ENCODE assay signal across 9 cellular contexts in the genomic region with DNA sequence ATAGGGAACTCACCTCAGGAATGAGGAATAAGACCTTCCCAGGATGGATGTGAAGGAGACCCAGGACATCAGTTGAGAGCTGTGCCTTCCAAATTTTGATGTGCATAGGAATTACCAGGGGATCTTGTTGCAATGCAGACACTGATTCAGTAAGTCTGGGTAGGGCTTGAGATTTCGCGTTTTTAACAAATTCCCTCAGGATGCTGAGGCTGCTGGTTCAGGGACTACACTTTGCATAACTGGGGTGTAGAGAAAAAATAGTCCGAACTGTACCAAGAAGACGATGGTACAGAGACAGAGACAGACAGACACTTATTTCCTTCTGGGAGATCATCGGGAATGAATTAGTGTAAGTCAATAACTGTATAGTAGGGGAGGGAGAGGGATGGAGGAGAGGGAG.
DNase-seq lines count a peak whose midpoint lies in the region; FAIRE-seq and TF ChIP-seq lines count a peak whose summit lies in the region.
"Had no signal": no experiment of that assay in that cellular context is flagged by ENCODE, and none has a peak within 500 bp of the region (broad histone marks: within the 10 kb centered on the region; RNA-seq: fewer than 3 reads in every experiment).

No MANE protein-coding gene starts in this region.

- intact Hi-C loops in CD14-positive monocyte (cut with micrococcal nuclease), result no loop called here

- no peak overlapping the region for H3K27ac ChIP-seq in HUES64 (ENCODE audit: low read depth, low read length)
- H3K27ac ChIP-seq: KMS-11 had no signal

- peak overlapping the region in 6 of 7 donors; percentile 5 to 82 (median 62) for H3K27ac Mint-ChIP-seq in CD14-positive monocyte

- H3K36me3 ChIP-seq in HUES64 (ENCODE audit: insufficient read depth, low read length), result no peaks in the 10 kb centered on the region
- H3K36me3 ChIP-seq in neuron (ENCODE audit: insufficient read depth, low read length), result peaks cover under 1% of the 10 kb centered on the region

- H3K9me3 ChIP-seq in HUES64 (ENCODE audit: insufficient read depth, low read depth, low read length), result no peaks in the 10 kb centered on the region
- no peaks in the 10 kb centered on the region for H3K9me3 ChIP-seq in neuron (ENCODE audit: low read length)

- peaks cover 5 to 16% (median 8%) of the 10 kb centered on the region in 7 donors for H3K9me3 Mint-ChIP-seq in CD14-positive monocyte

- peaks cover 8% of the 10 kb centered on the region; the same call in 1 of the 2 replicates for H3K4me1 ChIP-seq in HUES64 (ENCODE audit: insufficient read depth, low read length)
- H3K4me1 ChIP-seq in neuron (ENCODE audit: insufficient read depth, low read length), result peaks cover 16% of the 10 kb centered on the region

- peak overlapping the region; percentile 50 for H3K9ac ChIP-seq in HUES64 (ENCODE audit: low read depth, low read length)
- H3K9ac ChIP-seq: KMS-11 had no signal

- peak overlapping the region; percentile 74 for H3K4me3 ChIP-seq in HUES64 (ENCODE audit: low read length)
- peak overlapping the region; percentile 76 for H3K4me3 ChIP-seq in neuron (ENCODE audit: low read length)

- peaks cover 27% of the 10 kb centered on the region for H3K4me1 Mint-ChIP-seq in CD14-positive monocyte

- 91% methylated on average over 5 of the region's 5 CpGs for WGBS in HUES64

- FAIRE-seq in HTR-8/SVneo (lab: Jason Lieb, UNC), result no peak

- H3K36me3 Mint-ChIP-seq in CD14-positive monocyte, result no peaks in the 10 kb centered on the region

- DNase-seq in CD14-positive monocyte (ENCODE audit: low spot score) (no peak), cerebellar cortex (ENCODE audit: low spot score) (peak; percentile 16), HTR-8/SVneo (ENCODE audit: insufficient read length, low spot score) (no peak), AG08396 (ENCODE audit: low spot score) (no peak), ecto neural progenitor cell (ENCODE audit: low spot score) (no peak), hepatic stellate cell (ENCODE audit: low spot score) (no peak)

- H3K27me3 ChIP-seq in HUES64 (ENCODE audit: insufficient read depth, low read length) (no peaks in the 10 kb centered on the region), neuron (ENCODE audit: insufficient read depth, low read length) (no peaks in the 10 kb centered on the region)

- peaks cover 1 to 5% (median 2%) of the 10 kb centered on the region in 3 donors for H3K27me3 Mint-ChIP-seq in CD14-positive monocyte (ENCODE audit: low read depth in 3 of 3)

- no peak for TF ChIP-seq CTCF in CD14-positive monocyte (IDR thresholded peaks at IDR 0.05)

- H3K4me3 Mint-ChIP-seq in CD14-positive monocyte, result peak overlapping the region; percentile 76 to 86

- H2AFZ ChIP-seq in neuron (ENCODE audit: low read depth, low read length), result peak overlapping the region; percentile 89
